In the genomic region with DNA sequence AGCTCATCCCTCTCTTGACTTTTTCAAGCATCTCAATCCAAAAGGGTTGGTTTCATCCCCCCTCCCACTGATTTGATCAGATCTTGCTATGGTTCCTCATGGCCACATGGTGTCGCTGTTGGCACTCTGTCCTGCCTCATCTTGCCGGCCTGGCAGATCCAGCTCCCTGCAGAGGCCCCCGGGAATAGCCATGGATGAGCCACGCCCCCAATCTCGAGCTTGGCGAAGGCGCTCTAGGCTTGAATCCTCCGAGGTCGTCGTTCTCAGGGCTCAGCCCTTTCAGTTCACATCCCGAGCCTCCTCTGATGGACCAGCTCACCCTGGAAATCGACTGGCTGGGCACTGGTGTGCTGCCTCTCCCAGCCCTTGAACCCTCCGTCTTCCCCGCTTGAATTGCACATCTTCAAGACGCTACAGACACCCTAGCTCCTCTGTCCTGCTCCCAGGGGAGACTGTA, we compare ENCODE assay signal across 9 cellular contexts.
A peak's percentile ranks its signal among the peaks of the same experiment; 100 is the strongest.
DNase-seq lines count a peak whose midpoint lies in the region; ATAC-seq and TF ChIP-seq lines count a peak whose summit lies in the region.
"Had no signal": no experiment of that assay in that cellular context is flagged by ENCODE, and none has a peak within 500 bp of the region (broad histone marks: within the 10 kb centered on the region; RNA-seq: fewer than 3 reads in every experiment).

No MANE protein-coding gene starts in this region.

- no peaks in the 10 kb centered on the region for H3K9me3 ChIP-seq in adipocyte (ENCODE audit: control insufficient read depth, low read length)

- peaks cover 44% of the 10 kb centered on the region for H3K27me3 ChIP-seq in adipocyte (replicated peaks; ENCODE audit: control insufficient read depth, insufficient read depth, low read length)

- H3K9me3 Mint-ChIP-seq in progenitor cell of endocrine pancreas (ENCODE audit: low read depth) = no peaks in the 10 kb centered on the region
- H3K9me3 Mint-ChIP-seq: activated B cell treated with CpG ODN at 0.5 μM for 24 hours had no signal

- H3K27me3 Mint-ChIP-seq in progenitor cell of endocrine pancreas = peaks cover 70% of the 10 kb centered on the region

- DNase-seq in DMS153 (lab: John Stamatoyannopoulos, UW) = peak; percentile 34
- peak; percentile 74 for DNase-seq in NCI-H460 (ENCODE audit: extremely low read depth, low read depth)
- peak; percentile 89 for DNase-seq in adipocyte (ENCODE audit: low read depth)
- peak; percentile 83 for DNase-seq in left cardiac atrium
- peak; percentile 73 for DNase-seq in progenitor cell of endocrine pancreas (ENCODE audit: low spot score, unreplicated experiment)
- no peak for DNase-seq in effector CD8-positive, alpha-beta T cell (lab: John Stamatoyannopoulos, UW)
- DNase-seq: activated B cell treated with CpG ODN at 0.5 μM for 24 hours had no signal

- H3K27ac Mint-ChIP-seq in progenitor cell of endocrine pancreas = no peak overlapping the region
- H3K27ac Mint-ChIP-seq: activated B cell treated with CpG ODN at 0.5 μM for 24 hours had no signal

- peak overlapping the region; percentile 61 for H3K4me3 ChIP-seq in adipocyte (ENCODE audit: low read length)

- no peak overlapping the region for H3K9ac ChIP-seq in adipocyte (ENCODE audit: low read length)

- peak overlapping the region; percentile 32 for H3K4me3 Mint-ChIP-seq in progenitor cell of endocrine pancreas (ENCODE audit: low read depth)
- H3K4me3 Mint-ChIP-seq: activated B cell treated with CpG ODN at 0.5 μM for 24 hours had no signal

- intact Hi-C loops in left cardiac atrium (cut with DNase I) = no loop called here

- H3K4me1 ChIP-seq in adipocyte (ENCODE audit: control insufficient read depth, insufficient read depth, low read length) = peaks cover 4% of the 10 kb centered on the region

- TF ChIP-seq CTCF in progenitor cell of endocrine pancreas (IDR thresholded peaks at IDR 0.05; ENCODE audit: unreplicated experiment) = peak; percentile 98

- peaks cover 14% of the 10 kb centered on the region for H3K4me1 Mint-ChIP-seq in progenitor cell of endocrine pancreas (ENCODE audit: low read depth)

- no peaks in the 10 kb centered on the region for H3K36me3 ChIP-seq in adipocyte (ENCODE audit: control insufficient read depth, insufficient read depth, low read length, severe bottlenecking)

- no peaks in the 10 kb centered on the region for H3K36me3 Mint-ChIP-seq in progenitor cell of endocrine pancreas (ENCODE audit: insufficient read depth)

- ATAC-seq in HG02610 (IDR thresholded peaks at IDR 0.05; ENCODE audit: unreplicated experiment) = peak; percentile 56
- ATAC-seq in left cardiac atrium = peak; percentile 88 to 95
- no peak for ATAC-seq in HG02588 (IDR thresholded peaks at IDR 0.05; ENCODE audit: unreplicated experiment)
